In the genomic region with DNA sequence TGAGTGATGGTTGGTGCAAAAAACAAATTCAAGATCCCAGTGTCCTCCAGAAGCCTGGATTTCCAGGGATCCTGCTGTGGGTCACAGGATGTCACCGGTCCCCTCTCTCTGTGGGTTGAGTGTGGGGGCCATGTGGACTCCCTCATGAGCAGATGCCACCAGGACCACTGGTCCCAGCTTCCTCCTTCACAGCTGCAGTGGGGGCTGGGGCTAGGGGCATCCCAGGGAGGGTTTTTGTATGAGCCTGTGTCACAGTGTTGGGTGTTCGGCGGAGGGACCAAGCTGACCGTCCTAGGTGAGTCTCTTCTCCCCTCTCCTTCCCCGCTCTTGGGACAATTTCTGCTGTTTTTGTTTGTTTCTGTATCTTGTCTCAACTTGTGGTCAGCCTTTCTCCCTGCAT, we compare ENCODE assay signal across 10 cellular contexts. TPM values are rescaled to one million over a fixed set of nuclear protein-coding genes. Genes with fewer than 3 reads are reported as not detected.
DNase-seq lines count a peak whose midpoint lies in the region; ATAC-seq and TF ChIP-seq lines count a peak whose summit lies in the region.
"Not testable (repeated sequence)": the region's sequence is repeated elsewhere in the genome, so short reads cannot be mapped to it uniquely, and the experiment has no call there.
"Had no signal": no experiment of that assay in that cellular context is flagged by ENCODE, and none has a peak within 500 bp of the region (broad histone marks: within the 10 kb centered on the region; RNA-seq: fewer than 3 reads in every experiment).

No MANE protein-coding gene starts in this region.

- H3K4me1 Mint-ChIP-seq in activated B cell treated with CpG ODN at 0.5 μM for 24 hours, result peaks cover 74% of the 10 kb centered on the region
- peaks cover 28% of the 10 kb centered on the region for H3K4me1 Mint-ChIP-seq in dendritic cell treated with granulocyte-macrophage colony-stimulating factor and Interleukin-4, amounts not matched to agents 40 ng/mL and 50 ng/mL, for 4 days (ENCODE audit: low read depth)
- H3K4me1 Mint-ChIP-seq in naive B cell, result peaks cover 67 to 82% (median 82%) of the 10 kb centered on the region in 3 donors
- peaks cover 65 to 83% of the 10 kb centered on the region in 2 donors for H3K4me1 Mint-ChIP-seq in stimulated activated naive B cell treated with anti-CD40 and anti-IgM and Interleukin-4, amounts not matched to agents 10 μg/mL and 1 μg/mL and 100 μg/mL, for 72 hours

- H3K4me3 Mint-ChIP-seq in activated B cell treated with CpG ODN at 0.5 μM for 24 hours, result peak overlapping the region; percentile 87
- not testable (repeated sequence) for H3K4me3 Mint-ChIP-seq in dendritic cell treated with granulocyte-macrophage colony-stimulating factor and Interleukin-4, amounts not matched to agents 40 ng/mL and 50 ng/mL, for 4 days
- H3K4me3 Mint-ChIP-seq in naive B cell, result peak overlapping the region; percentile 71 to 91 (median 84)
- peak overlapping the region; percentile 73 to 87 for H3K4me3 Mint-ChIP-seq in stimulated activated naive B cell treated with anti-CD40 and anti-IgM and Interleukin-4, amounts not matched to agents 10 μg/mL and 1 μg/mL and 100 μg/mL, for 72 hours

- H3K36me3 ChIP-seq in BLaER1 treated with 17β-estradiol and CSF1 and Interleukin-3, amounts not matched to agents 10 nM and 100 nM, result not testable (repeated sequence)
- peaks cover 20% of the 10 kb centered on the region for H3K36me3 ChIP-seq in OCI-LY7 (ENCODE audit: insufficient read depth, low read length)

- BruUV-seq in OCI-LY7 (replicated peaks; lab: Mats Ljungman, UMichigan), result not testable (repeated sequence)

- peak overlapping the region; percentile 76 for H3K27ac Mint-ChIP-seq in activated B cell treated with CpG ODN at 0.5 μM for 24 hours
- H3K27ac Mint-ChIP-seq in dendritic cell treated with granulocyte-macrophage colony-stimulating factor and Interleukin-4, amounts not matched to agents 40 ng/mL and 50 ng/mL, for 4 days, result peak overlapping the region; percentile 37
- H3K27ac Mint-ChIP-seq in naive B cell, result peak overlapping the region; percentile 54 to 96 (median 94)
- H3K27ac Mint-ChIP-seq in stimulated activated naive B cell treated with anti-CD40 and anti-IgM and Interleukin-4, amounts not matched to agents 10 μg/mL and 1 μg/mL and 100 μg/mL, for 72 hours, result peak overlapping the region; percentile 96

- H3K9me3 Mint-ChIP-seq in activated B cell treated with CpG ODN at 0.5 μM for 24 hours; dendritic cell treated with granulocyte-macrophage colony-stimulating factor and Interleukin-4, amounts not matched to agents 40 ng/mL and 50 ng/mL, for 4 days; naive B cell; stimulated activated naive B cell treated with anti-CD40 and anti-IgM and Interleukin-4, amounts not matched to agents 10 μg/mL and 1 μg/mL and 100 μg/mL, for 72 hours: not testable (repeated sequence)

- H3K27me3 ChIP-seq in BLaER1 treated with 17β-estradiol and CSF1 and Interleukin-3, amounts not matched to agents 10 nM and 100 nM, result not testable (repeated sequence)

- in situ Hi-C loops in GM18951 (cut with MboI; ENCODE audit: low sequenced_read_pairs, unreplicated experiment), result not testable (repeated sequence)

- H2AFZ ChIP-seq in OCI-LY7 (ENCODE audit: low read length), result not testable (repeated sequence)

- TF ChIP-seq CTCF in OCI-LY7 (conservative IDR thresholded peaks at IDR 0.05; ENCODE audit: low read length); activated B cell treated with CpG ODN at 0.5 μM for 24 hours (IDR thresholded peaks at IDR 0.05): not testable (repeated sequence)

- not testable (repeated sequence) for H3K9me2 ChIP-seq in OCI-LY7 (ENCODE audit: insufficient read depth, low read length)

- H3K9me3 ChIP-seq in BLaER1 treated with 17β-estradiol and CSF1 and Interleukin-3, amounts not matched to agents 10 nM and 100 nM (replicated peaks in 1 of 11); OCI-LY7 (ENCODE audit: low read length): not testable (repeated sequence)

- H3K36me3 Mint-ChIP-seq in activated B cell treated with CpG ODN at 0.5 μM for 24 hours (ENCODE audit: low read depth), result peaks cover 40% of the 10 kb centered on the region
- not testable (repeated sequence) for H3K36me3 Mint-ChIP-seq in dendritic cell treated with granulocyte-macrophage colony-stimulating factor and Interleukin-4, amounts not matched to agents 40 ng/mL and 50 ng/mL, for 4 days (ENCODE audit: low read depth); naive B cell
- peaks cover 20 to 28% of the 10 kb centered on the region in 2 donors for H3K36me3 Mint-ChIP-seq in stimulated activated naive B cell treated with anti-CD40 and anti-IgM and Interleukin-4, amounts not matched to agents 10 μg/mL and 1 μg/mL and 100 μg/mL, for 72 hours

- ATAC-seq in activated B cell treated with CpG ODN at 0.5 μM for 24 hours (ENCODE audit: low read depth), result peak; percentile 35
- peak; percentile 35 to 50 for ATAC-seq in naive B cell (ENCODE audit: low read depth in 2 of 2)
- ATAC-seq in stimulated activated naive B cell treated with anti-CD40 and anti-IgM and Interleukin-4, amounts not matched to agents 10 μg/mL and 1 μg/mL and 100 μg/mL, for 72 hours (replicated peaks), result peak in 1 of 2 donors; percentile 40

- H3K4me2 ChIP-seq in BLaER1 treated with 17β-estradiol and CSF1 and Interleukin-3, amounts not matched to agents 10 nM and 100 nM, result peak overlapping the region in 10 of 11 experiments; percentile 20 to 75 (median 69); a peak in 19 of 22 replicates
- peak overlapping the region; percentile 27; the same call in 1 of the 2 replicates for H3K4me2 ChIP-seq in OCI-LY7 (ENCODE audit: low read length)

- H3K27ac ChIP-seq in BLaER1 treated with 17β-estradiol and CSF1 and Interleukin-3, amounts not matched to agents 10 nM and 100 nM, result peak overlapping the region in 5 of 11 experiments; percentile 2 to 71 (median 34); a peak in 5 of 22 replicates
- not testable (repeated sequence) for H3K27ac ChIP-seq in OCI-LY7 (ENCODE audit: low read depth, low read length, poor library complexity, severe bottlenecking)

- H3K4me1 ChIP-seq in BLaER1 treated with 17β-estradiol and CSF1 and Interleukin-3, amounts not matched to agents 10 nM and 100 nM, result peaks cover 34 to 80% (median 65%) of the 10 kb centered on the region in 10 experiments
- H3K4me1 ChIP-seq in OCI-LY7 (ENCODE audit: insufficient read depth, low read length, poor library complexity, severe bottlenecking), result peaks cover 45% of the 10 kb centered on the region

- H3K9ac ChIP-seq in BLaER1 treated with 17β-estradiol and CSF1 and Interleukin-3, amounts not matched to agents 10 nM and 100 nM, result 0 out of 22 replicates have a peak overlapping the region, but pooled peaks of 1 of the 11 experiments have one; percentile 2

- H3K4me3 ChIP-seq in BLaER1 treated with 17β-estradiol and CSF1 and Interleukin-3, amounts not matched to agents 10 nM and 100 nM; OCI-LY7 (ENCODE audit: low read depth, low read length, poor library complexity, severe bottlenecking): not testable (repeated sequence)

- peak; percentile 10 for TF ChIP-seq POLR2A in GM18951 (IDR thresholded peaks at IDR 0.05; ENCODE audit: extremely low read depth, insufficient read depth, insufficient read length)

- not testable (repeated sequence) for H3K27me3 Mint-ChIP-seq in activated B cell treated with CpG ODN at 0.5 μM for 24 hours; naive B cell; stimulated activated naive B cell treated with anti-CD40 and anti-IgM and Interleukin-4, amounts not matched to agents 10 μg/mL and 1 μg/mL and 100 μg/mL, for 72 hours
- H3K27me3 Mint-ChIP-seq in dendritic cell treated with granulocyte-macrophage colony-stimulating factor and Interleukin-4, amounts not matched to agents 40 ng/mL and 50 ng/mL, for 4 days, result peaks cover 16% of the 10 kb centered on the region

- H4K20me1 ChIP-seq in BLaER1 treated with 17β-estradiol and CSF1 and Interleukin-3, amounts not matched to agents 10 nM and 100 nM, result peaks cover 0 to 25% (median 0%) of the 10 kb centered on the region in 11 experiments; a peak in 5 of 22 replicates
- not testable (repeated sequence) for H4K20me1 ChIP-seq in OCI-LY7 (ENCODE audit: insufficient read depth, low read length)

- POLR2A ChIA-PET in OCI-LY7 (lab: Charles Lee) (interaction anchor here (0.7 kb wide), 1 partner anchor 68 kb away, joined by 4 read pairs; no protein-coding TSS in a partner anchor), activated B cell treated with CpG ODN at 0.5 μM for 24 hours (lab: Charles Lee) (interaction anchor here (0.9 to 5.0 kb wide), 2 partner anchors 10 to 31 kb away, joined by 4 to 427 read pairs; no protein-coding TSS in a partner anchor)

- CTCF ChIA-PET in OCI-LY7 (lab: Charles Lee; ENCODE audit: unreplicated experiment); activated B cell treated with CpG ODN at 0.5 μM for 24 hours (lab: Charles Lee): not testable (repeated sequence)

- DNase-seq in OCI-LY7 (ENCODE audit: low spot score); activated B cell treated with CpG ODN at 0.5 μM for 24 hours; naive B cell; stimulated activated naive B cell treated with anti-CD40 and anti-IgM and Interleukin-4, amounts not matched to agents 10 μg/mL and 1 μg/mL and 100 μg/mL, for 72 hours: not testable (repeated sequence)

- intact Hi-C loops in OCI-LY7 (cut with micrococcal nuclease; ENCODE audit: unreplicated experiment); activated B cell treated with CpG ODN at 0.5 μM for 24 hours (cut with micrococcal nuclease); dendritic cell treated with granulocyte-macrophage colony-stimulating factor and Interleukin-4, amounts not matched to agents 40 ng/mL and 50 ng/mL, for 4 days (cut with micrococcal nuclease): not testable (repeated sequence)

- not testable (repeated sequence) for H3K79me2 ChIP-seq in OCI-LY7 (ENCODE audit: insufficient read depth, low read depth, low read length)

RNA-seq across cellular contexts. Expression of gene IGLL5, which starts 17.1 kb away (rescaled TPM):
- total RNA-seq in OCI-LY7 (2014; rRNA removed; shearing (Covaris generic)), result 219 TPM in 2 replicates
- total RNA-seq in OCI-LY7 (2022) (364 and 387 TPM in 2 replicates), activated B cell treated with CpG ODN at 0.5 μM for 24 hours (189 and 195 TPM in 2 replicates)
- polyA plus RNA-seq in naive B cell (ENCODE audit: low read depth in 6 of 6), result 100 to 1,000 TPM; 233 to 640 (median 475) TPM
- total RNA-seq: A172, GM23338, H7 had no signal
- polyA plus RNA-seq: GM23338 had no signal

Comparison
In these comparisons a context has a peak if more than half of its experiments do, and no peak if none do; other contexts are left out.
1. H3K27ac Mint-ChIP-seq: peak in every context shown above with its lines; median percentile 96 in stimulated activated naive B cell treated with anti-CD40 and anti-IgM and Interleukin-4, amounts not matched to agents 10 μg/mL and 1 μg/mL and 100 μg/mL, for 72 hours; 94 in naive B cell; 76 in activated B cell treated with CpG ODN at 0.5 μM for 24 hours; 37 in dendritic cell treated with granulocyte-macrophage colony-stimulating factor and Interleukin-4, amounts not matched to agents 40 ng/mL and 50 ng/mL, for 4 days.